Comparison of ENCODE assay signal across 14 cellular contexts in the genomic region with DNA sequence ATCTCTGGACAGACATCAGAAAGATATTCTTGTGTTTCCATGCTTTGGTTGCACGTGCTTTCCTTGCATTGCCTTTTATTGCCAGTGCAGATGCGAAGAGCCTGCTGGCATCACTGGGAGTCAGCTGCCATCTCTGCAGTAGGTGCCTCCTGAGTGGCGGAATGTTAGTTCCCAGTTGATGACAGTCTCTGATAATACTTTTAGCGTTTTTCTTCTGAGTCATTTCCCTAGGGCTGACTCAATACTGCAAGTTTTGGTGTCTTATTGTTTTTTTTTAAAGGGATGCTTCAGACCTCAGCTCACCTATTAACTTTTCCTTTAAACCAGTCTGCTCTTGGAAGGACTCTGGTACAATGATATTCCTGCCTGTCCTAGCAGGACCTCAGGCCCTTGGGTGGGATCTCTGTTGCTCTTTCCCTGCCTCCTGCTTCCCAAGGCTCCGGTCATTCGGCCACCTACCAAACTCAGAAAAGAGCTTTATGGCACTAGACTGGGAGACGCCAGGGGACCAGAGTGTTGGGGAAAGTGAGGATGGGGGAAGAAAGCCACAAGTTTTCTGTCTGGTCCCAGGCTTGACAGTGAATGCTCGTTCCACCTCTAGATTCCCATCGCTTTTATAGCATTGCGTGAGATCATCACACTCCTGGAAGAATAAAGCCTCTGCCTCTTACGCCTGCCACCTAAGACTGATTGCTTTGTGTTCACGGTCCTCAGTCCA.
DNase-seq lines count a peak whose midpoint lies in the region; ATAC-seq, FAIRE-seq and TF ChIP-seq lines count a peak whose summit lies in the region.
"Had no signal": no experiment of that assay in that cellular context is flagged by ENCODE, and none has a peak within 500 bp of the region (broad histone marks: within the 10 kb centered on the region; RNA-seq: fewer than 3 reads in every experiment).

No MANE protein-coding gene starts in this region.

- TF ChIP-seq POLR2A in gastroesophageal sphincter (IDR thresholded peaks at IDR 0.05): no peak
- no peak for TF ChIP-seq POLR2A in testis (IDR thresholded peaks at IDR 0.05)

- H3K4me3 Mint-ChIP-seq in astrocyte (ENCODE audit: unreplicated experiment): no peak overlapping the region
- H3K4me3 Mint-ChIP-seq: activated CD8-positive, alpha-beta T cell treated with anti-CD3 and anti-CD28 coated beads for 36 hours; memory B cell had no signal

- H3K4me1 ChIP-seq in astrocyte (ENCODE audit: insufficient read depth, low read length) (peaks cover 12% of the 10 kb centered on the region), keratinocyte (ENCODE audit: control insufficient read depth, extremely low read depth, insufficient read depth, low read length) (peaks cover 14% of the 10 kb centered on the region), gastroesophageal sphincter (no peaks in the 10 kb centered on the region), testis (no peaks in the 10 kb centered on the region)
- H3K4me1 ChIP-seq: adrenal gland, right atrium auricular region had no signal

- H3K27me3 Mint-ChIP-seq in astrocyte (ENCODE audit: low read depth, unreplicated experiment): peaks cover 4% of the 10 kb centered on the region
- H3K27me3 Mint-ChIP-seq: activated CD8-positive, alpha-beta T cell treated with anti-CD3 and anti-CD28 coated beads for 36 hours had no signal

- FAIRE-seq in astrocyte (lab: Jason Lieb, UNC): peak; percentile 100
- peak; percentile 96 for FAIRE-seq in keratinocyte (lab: Jason Lieb, UNC)

- H3K27me3 ChIP-seq in astrocyte (ENCODE audit: insufficient read depth, low read length) (no peaks in the 10 kb centered on the region), keratinocyte (ENCODE audit: control insufficient read depth, extremely low read depth, insufficient read depth, low read length) (no peaks in the 10 kb centered on the region), gastroesophageal sphincter (no peaks in the 10 kb centered on the region), testis (no peaks in the 10 kb centered on the region)
- H3K27me3 ChIP-seq: adrenal gland, right atrium auricular region had no signal

- no peak overlapping the region for H2AFZ ChIP-seq in astrocyte (ENCODE audit: low read depth, low read length)
- H2AFZ ChIP-seq in keratinocyte (ENCODE audit: control insufficient read depth, low read length): peak overlapping the region; percentile 11

- H3K27ac Mint-ChIP-seq in astrocyte (ENCODE audit: unreplicated experiment): peak overlapping the region; percentile 82
- H3K27ac Mint-ChIP-seq: activated CD8-positive, alpha-beta T cell treated with anti-CD3 and anti-CD28 coated beads for 36 hours; memory B cell had no signal

- ATAC-seq in gastroesophageal sphincter (no peak), HG02870 (IDR thresholded peaks at IDR 0.05; ENCODE audit: unreplicated experiment) (no peak)
- ATAC-seq: activated CD8-positive, alpha-beta T cell treated with anti-CD3 and anti-CD28 coated beads for 36 hours had no signal

- H4K20me1 ChIP-seq in astrocyte (ENCODE audit: insufficient read depth, low read length) (no peaks in the 10 kb centered on the region), keratinocyte (ENCODE audit: control insufficient read depth, extremely low read depth, insufficient read depth, low read length) (no peaks in the 10 kb centered on the region)

- H3K79me2 ChIP-seq in astrocyte (ENCODE audit: insufficient read depth, low read length) (no peaks in the 10 kb centered on the region), keratinocyte (ENCODE audit: control insufficient read depth, insufficient read depth, low read length) (no peaks in the 10 kb centered on the region)

- peaks cover 3% of the 10 kb centered on the region for H3K9me3 Mint-ChIP-seq in astrocyte (ENCODE audit: unreplicated experiment)
- H3K9me3 Mint-ChIP-seq: activated CD8-positive, alpha-beta T cell treated with anti-CD3 and anti-CD28 coated beads for 36 hours had no signal

- H3K4me2 ChIP-seq in astrocyte (ENCODE audit: low read length) (peak overlapping the region; percentile 58), keratinocyte (ENCODE audit: control insufficient read depth, extremely low read depth, insufficient read depth, low read depth, low read length) (peak overlapping the region; percentile 11)

- no peaks in the 10 kb centered on the region for H3K36me3 Mint-ChIP-seq in astrocyte (ENCODE audit: low read depth, unreplicated experiment)
- H3K36me3 Mint-ChIP-seq: memory B cell had no signal

- H3K36me3 ChIP-seq in astrocyte (ENCODE audit: insufficient read depth, low read length) (no peaks in the 10 kb centered on the region), keratinocyte (ENCODE audit: control insufficient read depth in 2 of 2, extremely low read depth in 1 of 2, insufficient read depth in 2 of 2, low read length in 2 of 2) (no peaks in the 10 kb centered on the region), gastroesophageal sphincter (no peaks in the 10 kb centered on the region), testis (ENCODE audit: low read depth, missing control alignments) (no peaks in the 10 kb centered on the region)
- H3K36me3 ChIP-seq: adrenal gland, right atrium auricular region had no signal

- dilution Hi-C loops in keratinocyte (cut with MboI; ENCODE audit: extremely low pct_ligation_motif_present, low sequenced_read_pairs): no loop called here

- intact Hi-C loops in testis (cut with DNase I; ENCODE audit: low total_unique reads): no loop called here

- H3K9me3 ChIP-seq in astrocyte (ENCODE audit: insufficient read depth, low read depth, low read length): no peaks in the 10 kb centered on the region
- H3K9me3 ChIP-seq in keratinocyte (ENCODE audit: control insufficient read depth, low read depth, low read length): no peaks in the 10 kb centered on the region
- no peaks in the 10 kb centered on the region for H3K9me3 ChIP-seq in gastroesophageal sphincter
- no peaks in the 10 kb centered on the region for H3K9me3 ChIP-seq in testis
- H3K9me3 ChIP-seq: adrenal gland, right atrium auricular region had no signal

- TF ChIP-seq CTCF in AG09309 (IDR thresholded peaks at IDR 0.05; ENCODE audit: control insufficient read depth, insufficient read depth, low read depth, low read length, missing control alignments) (no peak), astrocyte (IDR thresholded peaks at IDR 0.05; ENCODE audit: insufficient read depth, low read depth, low read length) (no peak), keratinocyte (optimal IDR thresholded peaks at IDR 0.05 in 1 of 3, IDR thresholded peaks at IDR 0.05 in 1 of 3, conservative IDR thresholded peaks at IDR 0.05 in 1 of 3; ENCODE audit: extremely low read depth in 1 of 3, insufficient read depth in 2 of 3, low read length in 3 of 3) (no peak), gastroesophageal sphincter (IDR thresholded peaks at IDR 0.05) (no peak), testis (IDR thresholded peaks at IDR 0.05) (no peak)

- H3K4me3 ChIP-seq in AG09309 (ENCODE audit: control insufficient read depth, low read depth, low read length) (no peak overlapping the region), astrocyte (ENCODE audit: insufficient read depth, low read depth, low read length) (no peak overlapping the region), keratinocyte (ENCODE audit: control insufficient read depth in 2 of 3, extremely low read depth in 1 of 3, insufficient read depth in 2 of 3, low read depth in 1 of 3, low read length in 3 of 3) (no peak overlapping the region), gastroesophageal sphincter (no peak overlapping the region), testis (no peak overlapping the region)
- H3K4me3 ChIP-seq: adrenal gland, right atrium auricular region had no signal

- TF ChIP-seq EP300 in gastroesophageal sphincter (IDR thresholded peaks at IDR 0.05): no peak

- peak overlapping the region; percentile 41 for H3K9ac ChIP-seq in astrocyte (ENCODE audit: low read length)
- H3K9ac ChIP-seq in keratinocyte (ENCODE audit: control insufficient read depth, extremely low read depth, insufficient read depth, low read length): no peak overlapping the region

- no peaks in the 10 kb centered on the region for H3K9me1 ChIP-seq in keratinocyte (ENCODE audit: control insufficient read depth, extremely low read depth, insufficient read depth, low read length)

- DNase-seq in AG09309 (ENCODE audit: low read depth) (peak; percentile 86), HS-27A (ENCODE audit: low read depth) (peak; percentile 69), astrocyte (ENCODE audit: low read depth) (peak; percentile 85), keratinocyte (ENCODE audit: low read depth, low spot score) (peak; percentile 17), DMS153 treated with DMSO at 0.1 percent for 48 hours (lab: John Stamatoyannopoulos, UW; ENCODE audit: unreplicated experiment) (no peak), testis (no peak)
- DNase-seq: activated CD8-positive, alpha-beta T cell treated with anti-CD3 and anti-CD28 coated beads for 36 hours; adrenal gland; glutamatergic neuron; NCI-H524 had no signal

- peaks cover 10% of the 10 kb centered on the region for H3K4me1 Mint-ChIP-seq in astrocyte (ENCODE audit: low read depth, unreplicated experiment)
- H3K4me1 Mint-ChIP-seq: memory B cell had no signal

- 74 to 82% methylated on average over 10 of the region's 12 CpGs for WGBS in gastroesophageal sphincter (ENCODE audit: low coverage in 1 of 2), 2 donors
- WGBS in testis, 2 donors: 88 to 91% methylated on average over 12 of the region's 12 CpGs

- H3K27ac ChIP-seq in astrocyte (ENCODE audit: low read depth, low read length) (peak overlapping the region; percentile 63), keratinocyte (ENCODE audit: control insufficient read depth, insufficient read depth, low read length) (peak overlapping the region; percentile 10), gastroesophageal sphincter (no peak overlapping the region), testis (no peak overlapping the region)
- H3K27ac ChIP-seq: adrenal gland had no signal

Comparison
In these comparisons a context has a peak if more than half of its experiments do, and no peak if none do; other contexts are left out.
1. DNase-seq: peak in AG09309 (single experiment), HS-27A (single experiment), astrocyte (single experiment) and keratinocyte (single experiment); none in DMS153 treated with DMSO at 0.1 percent for 48 hours (single experiment) and testis (single experiment).
2. H3K27ac ChIP-seq: peak in astrocyte (single experiment) and keratinocyte (single experiment); none in gastroesophageal sphincter (0 of 4) and testis (0 of 2).